In the genomic region with DNA sequence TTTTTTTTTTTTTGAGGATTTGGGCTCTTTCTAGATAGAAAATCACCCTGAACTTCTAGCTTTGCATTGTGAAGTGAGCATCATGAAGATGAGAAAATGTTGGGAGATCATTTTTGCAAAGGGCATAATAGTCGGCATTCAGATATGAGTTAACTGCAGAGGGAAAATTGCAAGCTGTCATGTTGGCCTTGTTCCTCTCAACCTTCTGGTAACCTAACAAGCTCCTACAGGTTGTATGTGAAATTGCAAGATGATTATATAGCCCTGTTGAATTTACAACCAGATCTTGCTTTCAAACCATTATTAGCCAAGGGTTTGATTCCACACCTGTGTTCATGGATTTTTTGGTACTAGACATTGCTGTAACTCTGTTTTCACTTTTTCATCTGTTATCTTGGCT, we compare ENCODE assay signal across 1 cellular context.
A peak's percentile ranks its signal among the peaks of the same experiment; 100 is the strongest.
TF ChIP-seq lines count a peak whose summit lies in the region.

No MANE protein-coding gene starts in this region.

TF ChIP-seq in K562, 482 proteins besides CTCF, POLR2A, EP300 and RAD21 (continued from another document and continues in another):
- TF ChIP-seq, protein P1, sequence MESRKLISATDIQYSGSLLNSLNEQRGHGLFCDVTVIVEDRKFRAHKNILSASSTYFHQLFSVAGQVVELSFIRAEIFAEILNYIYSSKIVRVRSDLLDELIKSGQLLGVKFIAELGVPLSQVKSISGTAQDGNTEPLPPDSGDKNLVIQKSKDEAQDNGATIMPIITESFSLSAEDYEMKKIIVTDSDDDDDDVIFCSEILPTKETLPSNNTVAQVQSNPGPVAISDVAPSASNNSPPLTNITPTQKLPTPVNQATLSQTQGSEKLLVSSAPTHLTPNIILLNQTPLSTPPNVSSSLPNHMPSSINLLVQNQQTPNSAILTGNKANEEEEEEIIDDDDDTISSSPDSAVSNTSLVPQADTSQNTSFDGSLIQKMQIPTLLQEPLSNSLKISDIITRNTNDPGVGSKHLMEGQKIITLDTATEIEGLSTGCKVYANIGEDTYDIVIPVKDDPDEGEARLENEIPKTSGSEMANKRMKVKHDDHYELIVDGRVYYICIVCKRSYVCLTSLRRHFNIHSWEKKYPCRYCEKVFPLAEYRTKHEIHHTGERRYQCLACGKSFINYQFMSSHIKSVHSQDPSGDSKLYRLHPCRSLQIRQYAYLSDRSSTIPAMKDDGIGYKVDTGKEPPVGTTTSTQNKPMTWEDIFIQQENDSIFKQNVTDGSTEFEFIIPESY (CRISPR knock-in tag; IDR thresholded peaks at IDR 0.05), result no peak
- TF ChIP-seq PHB2 (IDR thresholded peaks at IDR 0.05; ENCODE audit: low read depth) (no peak), ETV5 (CRISPR knock-in tag; IDR thresholded peaks at IDR 0.05; ENCODE audit: low read depth) (no peak), CEBPB (tag; IDR thresholded peaks at IDR 0.05) (no peak), ARNT (IDR thresholded peaks at IDR 0.05) (0 out of 4 replicates have a peak, but pooled peaks of 1 of the 2 experiments have one; percentile 19), DNMT1 (IDR thresholded peaks at IDR 0.05) (no peak), TAF9B (IDR thresholded peaks at IDR 0.05; ENCODE audit: partially characterized antibody) (no peak), MAFF (IDR thresholded peaks at IDR 0.05; ENCODE audit: low read length) (peak; percentile 58), ZNF146 (CRISPR knock-in tag; IDR thresholded peaks at IDR 0.05; ENCODE audit: unreplicated experiment) (no peak), ZNF561 (CRISPR knock-in tag; conservative IDR thresholded peaks at IDR 0.05) (no peak), ZSCAN32 (CRISPR knock-in tag; IDR thresholded peaks at IDR 0.05) (no peak), CBFA2T2 (conservative IDR thresholded peaks at IDR 0.05) (no peak), ZC3H4 (CRISPR knock-in tag; IDR thresholded peaks at IDR 0.05; ENCODE audit: borderline replicate concordance) (no peak), POLR2H (tag; IDR thresholded peaks at IDR 0.05; ENCODE audit: low read depth) (no peak), ZNF717 (CRISPR knock-in tag; IDR thresholded peaks at IDR 0.05) (no peak), ZNF316 (IDR thresholded peaks at IDR 0.05) (peak; percentile 90), BDP1 (IDR thresholded peaks at IDR 0.05; ENCODE audit: insufficient read depth, insufficient read length) (no peak), NFXL1 (CRISPR knock-in tag; IDR thresholded peaks at IDR 0.05) (no peak), ZSCAN29 (IDR thresholded peaks at IDR 0.05) (no peak), SAFB (IDR thresholded peaks at IDR 0.05; ENCODE audit: borderline replicate concordance, low read depth, low read length) (no peak)
- TF ChIP-seq, protein P2, sequence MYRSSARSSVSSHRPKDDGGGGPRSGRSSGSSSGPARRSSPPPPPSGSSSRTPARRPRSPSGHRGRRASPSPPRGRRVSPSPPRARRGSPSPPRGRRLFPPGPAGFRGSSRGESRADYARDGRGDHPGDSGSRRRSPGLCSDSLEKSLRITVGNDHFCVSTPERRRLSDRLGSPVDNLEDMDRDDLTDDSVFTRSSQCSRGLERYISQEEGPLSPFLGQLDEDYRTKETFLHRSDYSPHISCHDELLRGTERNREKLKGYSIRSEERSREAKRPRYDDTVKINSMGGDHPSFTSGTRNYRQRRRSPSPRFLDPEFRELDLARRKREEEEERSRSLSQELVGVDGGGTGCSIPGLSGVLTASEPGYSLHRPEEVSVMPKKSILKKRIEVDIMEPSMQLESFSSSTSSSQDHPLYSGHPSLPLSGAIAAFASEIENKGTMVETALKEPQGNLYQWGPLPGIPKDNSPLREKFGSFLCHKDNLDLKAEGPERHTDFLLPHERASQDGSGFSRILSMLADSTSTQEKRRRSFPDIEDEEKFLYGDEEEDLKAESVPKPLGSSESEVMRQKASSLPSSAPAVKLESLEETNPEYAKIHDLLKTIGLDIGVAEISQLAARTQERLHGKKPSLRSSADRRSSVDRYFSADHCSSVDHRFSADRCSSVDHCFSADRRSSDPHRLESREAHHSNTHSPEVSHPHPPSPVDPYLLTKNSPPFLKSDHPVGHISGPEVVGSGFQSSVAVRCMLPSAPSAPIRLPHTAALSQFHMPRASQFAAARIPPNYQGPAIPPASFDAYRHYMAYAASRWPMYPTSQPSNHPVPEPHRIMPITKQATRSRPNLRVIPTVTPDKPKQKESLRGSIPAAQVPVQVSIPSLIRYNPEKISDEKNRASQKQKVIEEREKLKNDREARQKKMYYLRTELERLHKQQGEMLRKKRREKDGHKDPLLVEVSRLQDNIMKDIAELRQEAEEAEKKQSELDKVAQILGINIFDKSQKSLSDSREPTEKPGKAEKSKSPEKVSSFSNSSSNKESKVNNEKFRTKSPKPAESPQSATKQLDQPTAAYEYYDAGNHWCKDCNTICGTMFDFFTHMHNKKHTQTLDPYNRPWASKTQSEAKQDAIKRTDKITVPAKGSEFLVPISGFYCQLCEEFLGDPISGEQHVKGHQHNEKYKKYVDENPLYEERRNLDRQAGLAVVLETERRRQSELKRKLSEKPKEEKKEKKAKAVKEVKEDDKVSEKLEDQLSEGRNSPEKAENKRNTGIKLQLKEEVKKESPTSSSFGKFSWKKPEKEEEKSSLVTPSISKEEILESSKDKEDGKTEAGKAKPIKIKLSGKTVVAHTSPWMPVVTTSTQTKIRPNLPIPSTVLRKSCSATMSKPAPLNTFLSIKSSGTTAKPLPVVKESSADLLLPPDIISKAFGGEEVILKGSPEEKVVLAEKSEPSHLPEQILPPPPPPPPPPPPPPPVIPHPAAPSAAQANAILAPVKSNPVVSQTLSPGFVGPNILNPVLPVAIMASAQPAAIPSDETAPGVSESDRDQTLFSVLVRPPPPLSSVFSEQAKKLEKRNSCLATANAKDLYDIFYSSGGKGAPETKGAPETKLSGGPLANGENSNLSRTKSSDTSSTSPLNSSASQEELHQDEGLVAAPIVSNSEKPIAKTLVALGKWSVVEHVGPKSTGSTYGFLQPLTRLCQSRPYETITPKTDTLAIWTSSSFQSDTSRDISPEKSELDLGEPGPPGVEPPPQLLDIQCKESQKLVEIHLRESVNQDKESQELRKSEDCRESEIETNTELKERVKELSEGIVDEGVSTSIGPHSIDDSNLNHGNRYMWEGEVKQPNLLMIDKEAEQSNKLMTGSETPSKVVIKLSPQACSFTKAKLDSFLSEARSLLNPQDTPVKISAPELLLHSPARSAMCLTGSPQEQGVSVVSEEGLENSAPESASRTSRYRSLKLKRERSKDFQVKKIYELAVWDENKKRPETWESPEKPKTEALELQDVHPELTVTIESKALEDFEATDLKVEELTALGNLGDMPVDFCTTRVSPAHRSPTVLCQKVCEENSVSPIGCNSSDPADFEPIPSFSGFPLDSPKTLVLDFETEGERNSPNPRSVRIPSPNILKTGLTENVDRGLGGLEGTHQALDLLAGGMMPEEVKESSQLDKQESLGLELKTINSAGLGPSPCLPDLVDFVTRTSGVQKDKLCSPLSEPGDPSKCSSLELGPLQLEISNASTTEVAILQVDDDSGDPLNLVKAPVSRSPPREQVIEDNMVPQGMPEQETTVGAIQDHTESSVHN (IDR thresholded peaks at IDR 0.05; ENCODE audit: borderline replicate concordance in 1 of 2, low read depth in 1 of 2), result no peak
- TF ChIP-seq, protein P3, sequence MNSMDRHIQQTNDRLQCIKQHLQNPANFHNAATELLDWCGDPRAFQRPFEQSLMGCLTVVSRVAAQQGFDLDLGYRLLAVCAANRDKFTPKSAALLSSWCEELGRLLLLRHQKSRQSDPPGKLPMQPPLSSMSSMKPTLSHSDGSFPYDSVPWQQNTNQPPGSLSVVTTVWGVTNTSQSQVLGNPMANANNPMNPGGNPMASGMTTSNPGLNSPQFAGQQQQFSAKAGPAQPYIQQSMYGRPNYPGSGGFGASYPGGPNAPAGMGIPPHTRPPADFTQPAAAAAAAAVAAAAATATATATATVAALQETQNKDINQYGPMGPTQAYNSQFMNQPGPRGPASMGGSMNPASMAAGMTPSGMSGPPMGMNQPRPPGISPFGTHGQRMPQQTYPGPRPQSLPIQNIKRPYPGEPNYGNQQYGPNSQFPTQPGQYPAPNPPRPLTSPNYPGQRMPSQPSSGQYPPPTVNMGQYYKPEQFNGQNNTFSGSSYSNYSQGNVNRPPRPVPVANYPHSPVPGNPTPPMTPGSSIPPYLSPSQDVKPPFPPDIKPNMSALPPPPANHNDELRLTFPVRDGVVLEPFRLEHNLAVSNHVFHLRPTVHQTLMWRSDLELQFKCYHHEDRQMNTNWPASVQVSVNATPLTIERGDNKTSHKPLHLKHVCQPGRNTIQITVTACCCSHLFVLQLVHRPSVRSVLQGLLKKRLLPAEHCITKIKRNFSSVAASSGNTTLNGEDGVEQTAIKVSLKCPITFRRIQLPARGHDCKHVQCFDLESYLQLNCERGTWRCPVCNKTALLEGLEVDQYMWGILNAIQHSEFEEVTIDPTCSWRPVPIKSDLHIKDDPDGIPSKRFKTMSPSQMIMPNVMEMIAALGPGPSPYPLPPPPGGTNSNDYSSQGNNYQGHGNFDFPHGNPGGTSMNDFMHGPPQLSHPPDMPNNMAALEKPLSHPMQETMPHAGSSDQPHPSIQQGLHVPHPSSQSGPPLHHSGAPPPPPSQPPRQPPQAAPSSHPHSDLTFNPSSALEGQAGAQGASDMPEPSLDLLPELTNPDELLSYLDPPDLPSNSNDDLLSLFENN (IDR thresholded peaks at IDR 0.05; ENCODE audit: low read depth in 2 of 2, low read length in 2 of 2), result no peak
- TF ChIP-seq, protein P4, sequence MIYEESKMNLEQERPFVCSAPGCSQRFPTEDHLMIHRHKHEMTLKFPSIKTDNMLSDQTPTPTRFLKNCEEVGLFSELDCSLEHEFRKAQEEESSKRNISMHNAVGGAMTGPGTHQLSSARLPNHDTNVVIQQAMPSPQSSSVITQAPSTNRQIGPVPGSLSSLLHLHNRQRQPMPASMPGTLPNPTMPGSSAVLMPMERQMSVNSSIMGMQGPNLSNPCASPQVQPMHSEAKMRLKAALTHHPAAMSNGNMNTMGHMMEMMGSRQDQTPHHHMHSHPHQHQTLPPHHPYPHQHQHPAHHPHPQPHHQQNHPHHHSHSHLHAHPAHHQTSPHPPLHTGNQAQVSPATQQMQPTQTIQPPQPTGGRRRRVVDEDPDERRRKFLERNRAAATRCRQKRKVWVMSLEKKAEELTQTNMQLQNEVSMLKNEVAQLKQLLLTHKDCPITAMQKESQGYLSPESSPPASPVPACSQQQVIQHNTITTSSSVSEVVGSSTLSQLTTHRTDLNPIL (CRISPR knock-in tag; IDR thresholded peaks at IDR 0.05), result no peak
- TF ChIP-seq, protein P5, sequence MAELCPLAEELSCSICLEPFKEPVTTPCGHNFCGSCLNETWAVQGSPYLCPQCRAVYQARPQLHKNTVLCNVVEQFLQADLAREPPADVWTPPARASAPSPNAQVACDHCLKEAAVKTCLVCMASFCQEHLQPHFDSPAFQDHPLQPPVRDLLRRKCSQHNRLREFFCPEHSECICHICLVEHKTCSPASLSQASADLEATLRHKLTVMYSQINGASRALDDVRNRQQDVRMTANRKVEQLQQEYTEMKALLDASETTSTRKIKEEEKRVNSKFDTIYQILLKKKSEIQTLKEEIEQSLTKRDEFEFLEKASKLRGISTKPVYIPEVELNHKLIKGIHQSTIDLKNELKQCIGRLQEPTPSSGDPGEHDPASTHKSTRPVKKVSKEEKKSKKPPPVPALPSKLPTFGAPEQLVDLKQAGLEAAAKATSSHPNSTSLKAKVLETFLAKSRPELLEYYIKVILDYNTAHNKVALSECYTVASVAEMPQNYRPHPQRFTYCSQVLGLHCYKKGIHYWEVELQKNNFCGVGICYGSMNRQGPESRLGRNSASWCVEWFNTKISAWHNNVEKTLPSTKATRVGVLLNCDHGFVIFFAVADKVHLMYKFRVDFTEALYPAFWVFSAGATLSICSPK (IDR thresholded peaks at IDR 0.05; ENCODE audit: borderline replicate concordance), result no peak
- TF ChIP-seq, protein P6, sequence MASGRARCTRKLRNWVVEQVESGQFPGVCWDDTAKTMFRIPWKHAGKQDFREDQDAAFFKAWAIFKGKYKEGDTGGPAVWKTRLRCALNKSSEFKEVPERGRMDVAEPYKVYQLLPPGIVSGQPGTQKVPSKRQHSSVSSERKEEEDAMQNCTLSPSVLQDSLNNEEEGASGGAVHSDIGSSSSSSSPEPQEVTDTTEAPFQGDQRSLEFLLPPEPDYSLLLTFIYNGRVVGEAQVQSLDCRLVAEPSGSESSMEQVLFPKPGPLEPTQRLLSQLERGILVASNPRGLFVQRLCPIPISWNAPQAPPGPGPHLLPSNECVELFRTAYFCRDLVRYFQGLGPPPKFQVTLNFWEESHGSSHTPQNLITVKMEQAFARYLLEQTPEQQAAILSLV (tag; IDR thresholded peaks at IDR 0.05), result no peak
